Comparison of ENCODE assay signal across 26 cellular contexts in the genomic region with DNA sequence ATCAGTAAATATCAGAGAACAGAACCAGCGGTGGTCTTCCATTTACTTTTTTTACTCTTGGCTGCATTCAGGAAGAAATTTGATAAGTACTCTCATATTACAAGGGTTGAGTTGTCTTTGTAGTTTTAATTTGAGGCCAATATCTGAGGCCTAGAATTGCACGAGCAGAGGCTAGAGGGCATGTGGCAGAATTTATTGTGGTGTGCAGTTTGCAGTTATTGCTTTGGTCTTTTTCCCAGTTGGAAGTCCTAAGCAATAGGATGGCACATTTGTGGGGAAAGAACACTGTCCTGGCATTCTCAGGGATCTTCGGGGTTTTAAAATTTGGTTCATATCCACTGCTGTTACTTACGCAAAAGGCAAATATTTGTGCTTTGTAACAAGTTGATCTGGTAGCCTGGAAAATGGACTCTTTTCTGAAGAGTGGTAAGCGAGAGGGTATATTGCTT.
"Had no signal": no experiment of that assay in that cellular context is flagged by ENCODE, and none has a peak within 500 bp of the region (broad histone marks: within the 10 kb centered on the region; RNA-seq: fewer than 3 reads in every experiment).

No MANE protein-coding gene starts in this region.

- H3K4me1 ChIP-seq: adrenal gland, ascending aorta, pancreas, sigmoid colon, transverse colon, uterus had no signal

- H3K36me3 ChIP-seq: brain microvascular endothelial cell, uterus had no signal

- DNase-seq: activated CD4-positive, alpha-beta T cell treated with anti-CD3 and anti-CD28 coated beads, Interleukin-2, amount 50 U/mL, for 1 hour; activated CD4-positive, CD25-positive, alpha-beta regulatory T cell treated with anti-CD3 and anti-CD28 coated beads, Interleukin-2, amount 50 U/mL, for 72 hours; activated CD8-positive, alpha-beta memory T cell treated with anti-CD3 and anti-CD28 coated beads, Interleukin-2, amount 50 U/mL, for 48 hours; activated naive CD4-positive, alpha-beta T cell; activated T-cell treated with anti-CD3 and anti-CD28 coated beads, Interleukin-2, amount 50 U/mL, for 4 hours; adrenal gland; brain microvascular endothelial cell; caudate nucleus; dermis blood vessel endothelial cell; effector CD8-positive, alpha-beta T cell; foreskin melanocyte; kidney glomerular epithelial cell; left ventricle myocardium superior; midbrain; natural killer cell; pancreas; sigmoid colon; stimulated activated CD4-positive, alpha-beta T cell treated with anti-CD3 and anti-CD28 coated beads, Interleukin-15, amount 100 ng/mL, for 24 hours; T-helper 2 cell; transverse colon; uterus; WERI-Rb-1 had no signal

- H3K27me3 ChIP-seq: adrenal gland, ascending aorta, brain microvascular endothelial cell, hepatocyte, pancreas, sigmoid colon, transverse colon, uterus had no signal

- ATAC-seq: activated T-cell treated with anti-CD3 and anti-CD28 coated beads, Interleukin-2, amount 50 U/mL, for 4 hours; natural killer cell; pancreas; stimulated activated memory B cell treated with anti-CD40 and anti-IgM and Interleukin-4, amounts not matched to agents 10 μg/mL and 1 μg/mL and 100 μg/mL, for 72 hours had no signal

- H3K9me3 ChIP-seq: adrenal gland, ascending aorta, pancreas, sigmoid colon, transverse colon, uterus had no signal

- H3K4me3 ChIP-seq: adrenal gland, ascending aorta, hepatocyte, pancreas, sigmoid colon, smooth muscle cell, transverse colon, uterus had no signal

- H3K27ac ChIP-seq: adrenal gland, ascending aorta, brain microvascular endothelial cell, hepatocyte, pancreas, sigmoid colon, transverse colon, uterus, WERI-Rb-1 had no signal
